ENCODE assay signal across 8 cellular contexts in the genomic region with DNA sequence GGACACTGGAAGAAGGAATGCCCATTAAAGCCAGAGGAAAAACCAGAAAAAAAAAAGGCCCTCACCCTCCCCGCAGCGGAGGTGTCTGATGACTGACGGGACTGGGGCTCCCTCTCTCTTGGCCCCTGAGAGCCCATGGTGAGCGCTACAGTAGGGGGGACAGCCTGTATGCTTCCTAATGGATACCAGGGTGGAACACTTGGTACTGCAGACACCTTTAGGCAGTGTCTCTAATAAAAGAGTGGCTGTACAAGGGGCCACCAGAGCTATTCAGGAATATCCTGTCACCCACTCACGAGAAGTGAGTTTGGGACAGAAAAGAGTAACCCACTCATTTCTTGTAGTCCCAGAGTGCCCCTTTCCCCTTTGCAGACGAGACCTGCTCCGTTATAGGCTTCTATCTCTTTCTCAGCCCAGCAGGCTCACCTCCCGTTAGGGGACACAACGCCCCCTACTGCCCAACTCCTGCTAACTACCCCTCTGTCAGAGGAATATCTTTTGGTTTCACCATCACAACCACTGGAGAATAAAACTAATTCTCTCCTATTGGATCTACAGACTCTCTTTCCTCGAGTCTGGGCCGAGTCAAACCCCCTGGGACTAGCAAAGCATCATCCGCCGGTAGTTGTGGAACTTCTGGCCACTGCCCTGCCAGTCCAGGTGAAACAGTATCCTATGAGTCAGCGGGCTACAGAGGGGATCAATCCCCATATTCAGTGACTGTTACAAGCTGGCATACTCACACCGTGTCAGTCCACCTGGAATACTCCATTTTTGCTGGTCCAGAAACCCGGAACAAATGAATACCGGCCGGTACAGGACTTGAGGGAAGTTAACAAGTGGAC. TPM values are rescaled to one million over a fixed set of nuclear protein-coding genes. Genes with fewer than 3 reads are reported as not detected.
DNase-seq lines count a peak whose midpoint lies in the region; ATAC-seq and TF ChIP-seq lines count a peak whose summit lies in the region.

No MANE protein-coding gene starts in this region.

- H3K4me3 ChIP-seq in lower lobe of right lung = no peak overlapping the region

- no peaks in the 10 kb centered on the region for H3K36me3 Mint-ChIP-seq in activated B cell treated with CpG ODN at 0.5 μM for 24 hours (ENCODE audit: low read depth)

- no peaks in the 10 kb centered on the region for H3K27me3 ChIP-seq in lower lobe of right lung (ENCODE audit: low read depth)

- no peaks in the 10 kb centered on the region for H3K9me3 Mint-ChIP-seq in activated B cell treated with CpG ODN at 0.5 μM for 24 hours

- H3K9me3 ChIP-seq in lower lobe of right lung = no peaks in the 10 kb centered on the region

- ATAC-seq in HG02571 (IDR thresholded peaks at IDR 0.05; ENCODE audit: unreplicated experiment) (peak; percentile 90), activated B cell treated with CpG ODN at 0.5 μM for 24 hours (ENCODE audit: low read depth) (peak; percentile 76), lower lobe of right lung (peak; percentile 73 to 77)

- H3K27me3 Mint-ChIP-seq in activated B cell treated with CpG ODN at 0.5 μM for 24 hours = no peaks in the 10 kb centered on the region

- intact Hi-C loops in activated B cell treated with CpG ODN at 0.5 μM for 24 hours (cut with micrococcal nuclease) (loop anchor here (1.0 to 5.0 kb wide), 3 partner anchors 63 to 1174 kb away; no protein-coding TSS in a partner anchor), lower lobe of right lung (cut with DNase I) (no loop called here)

- no peaks in the 10 kb centered on the region for H3K4me1 ChIP-seq in lower lobe of right lung

- TF ChIP-seq CTCF in activated B cell treated with CpG ODN at 0.5 μM for 24 hours (IDR thresholded peaks at IDR 0.05) (no peak), lower lobe of right lung (IDR thresholded peaks at IDR 0.05) (peak; percentile 59)

- no peak overlapping the region for H3K4me3 Mint-ChIP-seq in activated B cell treated with CpG ODN at 0.5 μM for 24 hours

- H3K27ac ChIP-seq in lower lobe of right lung = no peak overlapping the region

- DNase-seq in NCI-H2196 (lab: John Stamatoyannopoulos, UW; ENCODE audit: unreplicated experiment) (peak; percentile 62), NCI-H2196 treated with DMSO at 0.1 percent for 48 hours (lab: John Stamatoyannopoulos, UW; ENCODE audit: unreplicated experiment) (no peak), NCI-H1092 (lab: John Stamatoyannopoulos, UW) (peak; percentile 5), activated B cell treated with CpG ODN at 0.5 μM for 24 hours (peak; percentile 27), cerebellar cortex (ENCODE audit: low spot score) (peak; percentile 31), lower lobe of right lung (peak; percentile 59)
- DNase-seq in stimulated activated CD8-positive, alpha-beta memory T cell treated with anti-CD3 and anti-CD28 coated beads, Interleukin-2, amount 100 ng/mL, for 1 hour (ENCODE audit: low read depth in 2 of 2) = peak; percentile 20 to 53

- H3K4me1 Mint-ChIP-seq in activated B cell treated with CpG ODN at 0.5 μM for 24 hours = peaks cover 2% of the 10 kb centered on the region

- no peak overlapping the region for H3K27ac Mint-ChIP-seq in activated B cell treated with CpG ODN at 0.5 μM for 24 hours

- no peaks in the 10 kb centered on the region for H3K36me3 ChIP-seq in lower lobe of right lung

- POLR2A ChIA-PET in activated B cell treated with CpG ODN at 0.5 μM for 24 hours (lab: Charles Lee) = no interaction called here

- CTCF ChIA-PET in activated B cell treated with CpG ODN at 0.5 μM for 24 hours (lab: Charles Lee) = interaction anchor here (0.7 to 1.3 kb wide), 2 partner anchors 61 to 62 kb away, joined by 3 read pairs; a partner anchor contains a TSS

RNA-seq across cellular contexts. Expression of a gene that starts 40.8 kb away (rescaled TPM):
- total RNA-seq in activated B cell treated with CpG ODN at 0.5 μM for 24 hours (26.2 and 28.7 TPM in 2 replicates), lower lobe of right lung (23.5 TPM)

RNA-seq across cellular contexts. Expression of a gene that starts 50.3 kb away (rescaled TPM):
- 1,431 and 1,623 TPM in 2 replicates for total RNA-seq in activated B cell treated with CpG ODN at 0.5 μM for 24 hours
- total RNA-seq in lower lobe of right lung = 793 TPM
